14 cellular contexts compared by ENCODE assay signal in genomic region chr13:24223341-24224231, GRCh38.
A peak's percentile ranks its signal among the peaks of the same experiment; 100 is the strongest.
DNase-seq lines count a peak whose midpoint lies in the region; ATAC-seq and TF ChIP-seq lines count a peak whose summit lies in the region.
"Had no signal": no experiment of that assay in that cellular context is flagged by ENCODE, and none has a peak within 500 bp of the region (broad histone marks: within the 10 kb centered on the region; RNA-seq: fewer than 3 reads in every experiment).

No MANE protein-coding gene starts in this region.

- no peaks in the 10 kb centered on the region for H3K27me3 ChIP-seq in tibial nerve
- H3K27me3 ChIP-seq: vagina had no signal

- H3K27me3 Mint-ChIP-seq in activated T-cell treated with anti-CD3 and anti-CD28 coated beads, Interleukin-2, amount 50 U/mL, for 72 hours (ENCODE audit: low read depth) = no peaks in the 10 kb centered on the region
- H3K27me3 Mint-ChIP-seq: activated naive CD4-positive, alpha-beta T cell treated with anti-CD3 and anti-CD28 coated beads, Interleukin-2, amount 50 U/mL, for 24 hours had no signal

- 86 to 91% methylated on average over 31 to 35 of the region's 42 CpGs for WGBS in tibial nerve, 2 donors

- peak overlapping the region; percentile 37 to 59 for H3K4me3 Mint-ChIP-seq in activated T-cell treated with anti-CD3 and anti-CD28 coated beads, Interleukin-2, amount 50 U/mL, for 72 hours
- H3K4me3 Mint-ChIP-seq: activated naive CD4-positive, alpha-beta T cell treated with anti-CD3 and anti-CD28 coated beads, Interleukin-2, amount 50 U/mL, for 24 hours; endodermal cell had no signal

- DNase-seq in activated T-cell treated with anti-CD3 and anti-CD28 coated beads, Interleukin-2, amount 50 U/mL, for 72 hours = no peak
- no peak for DNase-seq in activated T-cell treated with anti-CD3 and anti-CD28 coated beads for 4 hours
- no peak for DNase-seq in caudate nucleus (lab: John Stamatoyannopoulos, UW)
- no peak for DNase-seq in tibial nerve (ENCODE audit: low spot score in 2 of 2)
- no peak for DNase-seq in mucosa of descending colon
- DNase-seq in activated gamma-delta T cell treated with Interleukin-2 at 50 U/mL for 16 hours = no peak
- DNase-seq in NCI-H1417 (lab: John Stamatoyannopoulos, UW) = no peak
- DNase-seq: endodermal cell, NCI-H2081 had no signal

- H3K36me3 ChIP-seq in tibial nerve = peaks cover 0 to 32% (median 0%) of the 10 kb centered on the region in 3 donors
- peaks cover 7% of the 10 kb centered on the region for H3K36me3 ChIP-seq in mucosa of descending colon (ENCODE audit: low read depth)
- H3K36me3 ChIP-seq: vagina had no signal

- peak overlapping the region; percentile 53 for H3K27ac ChIP-seq in caudate nucleus (ENCODE audit: low read depth, low read length)
- H3K27ac ChIP-seq in tibial nerve = peak overlapping the region in 3 of 4 donors; percentile 7 to 46 (median 16)
- H3K27ac ChIP-seq: RWPE1, vagina had no signal

- TF ChIP-seq POLR2A in tibial nerve (IDR thresholded peaks at IDR 0.05) = no peak

- no peak for TF ChIP-seq EP300 in tibial nerve (IDR thresholded peaks at IDR 0.05)

- intact Hi-C loops in mucosa of descending colon (cut with DNase I, micrococcal nuclease) = loop anchor here (5.0 to 10.0 kb wide), 2 partner anchors 169 to 201 kb away; no protein-coding TSS in a partner anchor

- no peaks in the 10 kb centered on the region for H3K36me3 Mint-ChIP-seq in activated T-cell treated with anti-CD3 and anti-CD28 coated beads, Interleukin-2, amount 50 U/mL, for 72 hours (ENCODE audit: insufficient read depth in 2 of 2)
- H3K36me3 Mint-ChIP-seq: activated naive CD4-positive, alpha-beta T cell treated with anti-CD3 and anti-CD28 coated beads, Interleukin-2, amount 50 U/mL, for 24 hours had no signal

- H3K4me1 Mint-ChIP-seq in activated T-cell treated with anti-CD3 and anti-CD28 coated beads, Interleukin-2, amount 50 U/mL, for 72 hours (ENCODE audit: low read depth) = peaks cover 26% of the 10 kb centered on the region

- H3K9me3 ChIP-seq in tibial nerve (no peaks in the 10 kb centered on the region), mucosa of descending colon (no peaks in the 10 kb centered on the region)
- H3K9me3 ChIP-seq: vagina had no signal

- peaks cover 0 to 37% (median 12%) of the 10 kb centered on the region in 4 donors for H3K4me1 ChIP-seq in tibial nerve
- peaks cover 5% of the 10 kb centered on the region for H3K4me1 ChIP-seq in mucosa of descending colon (ENCODE audit: low read depth)

- no peak for TF ChIP-seq CTCF in tibial nerve (IDR thresholded peaks at IDR 0.05)
- no peak for TF ChIP-seq CTCF in mucosa of descending colon (IDR thresholded peaks at IDR 0.05)

- H3K4me3 ChIP-seq in tibial nerve (peak overlapping the region in 1 of 4 donors; percentile 25), mucosa of descending colon (no peak overlapping the region)
- H3K4me3 ChIP-seq: vagina had no signal

- H3K9me3 Mint-ChIP-seq in activated T-cell treated with anti-CD3 and anti-CD28 coated beads, Interleukin-2, amount 50 U/mL, for 72 hours = no peaks in the 10 kb centered on the region
- H3K9me3 Mint-ChIP-seq: activated naive CD4-positive, alpha-beta T cell treated with anti-CD3 and anti-CD28 coated beads, Interleukin-2, amount 50 U/mL, for 24 hours; endodermal cell had no signal

- no peak for ATAC-seq in activated T-cell treated with anti-CD3 and anti-CD28 coated beads, Interleukin-2, amount 50 U/mL, for 72 hours (replicated peaks in 1 of 2)
- ATAC-seq in HG02642 (IDR thresholded peaks at IDR 0.05; ENCODE audit: poor library complexity, unreplicated experiment) (peak; percentile 43), mucosa of descending colon (no peak)
- ATAC-seq: HepG2 had no signal

- no peak overlapping the region for H3K27ac Mint-ChIP-seq in activated T-cell treated with anti-CD3 and anti-CD28 coated beads, Interleukin-2, amount 50 U/mL, for 72 hours
- H3K27ac Mint-ChIP-seq: activated naive CD4-positive, alpha-beta T cell treated with anti-CD3 and anti-CD28 coated beads, Interleukin-2, amount 50 U/mL, for 24 hours; endodermal cell had no signal
